Comparison of ENCODE assay signal across 8 cellular contexts in the genomic region with DNA sequence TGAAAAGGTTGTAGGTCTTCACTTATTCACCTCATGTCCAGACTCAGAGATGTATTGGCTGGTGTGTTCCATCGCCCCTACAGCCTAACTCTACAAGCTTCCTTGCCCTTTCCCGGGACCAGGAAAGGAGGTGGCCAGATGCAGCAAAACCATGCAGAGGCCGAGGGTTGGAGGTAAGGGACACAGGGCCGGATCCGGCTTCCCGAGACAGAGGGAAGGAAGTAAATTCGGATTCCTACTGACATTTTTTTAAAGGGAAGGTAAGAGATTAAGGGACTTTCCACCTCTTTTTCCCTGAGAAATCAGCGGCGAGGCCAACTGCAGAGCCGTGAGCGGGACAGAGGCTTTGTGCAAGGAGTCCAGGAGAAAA. TPM values are rescaled to one million over a fixed set of nuclear protein-coding genes. Genes with fewer than 3 reads are reported as not detected.
DNase-seq lines count a peak whose midpoint lies in the region; ATAC-seq and TF ChIP-seq lines count a peak whose summit lies in the region.

No MANE protein-coding gene starts in this region.

- H3K4me3 ChIP-seq in left ventricle myocardium inferior, result peak overlapping the region; percentile 51

- H3K9me3 ChIP-seq in left ventricle myocardium inferior (replicated peaks), result peaks cover 5% of the 10 kb centered on the region

- intact Hi-C loops in left ventricle myocardium inferior (cut with micrococcal nuclease) (no loop called here), left ventricle myocardium superior (cut with micrococcal nuclease) (no loop called here)

- no peaks in the 10 kb centered on the region for H3K9me3 Mint-ChIP-seq in activated CD4-positive, alpha-beta memory T cell treated with anti-CD3 and anti-CD28 coated beads, Interleukin-2, amount 10 ng/mL, durations not matched to agents 7 days and 5 days
- no peaks in the 10 kb centered on the region for H3K9me3 Mint-ChIP-seq in immature natural killer cell
- no peaks in the 10 kb centered on the region for H3K9me3 Mint-ChIP-seq in type B pancreatic cell

- no peak for TF ChIP-seq CTCF in left ventricle myocardium inferior (IDR thresholded peaks at IDR 0.05; ENCODE audit: borderline replicate concordance)
- TF ChIP-seq CTCF in type B pancreatic cell (conservative IDR thresholded peaks at IDR 0.05), result no peak

- DNase-seq in left ventricle myocardium inferior (no peak), left ventricle myocardium superior (no peak), immature natural killer cell (no peak), type B pancreatic cell (ENCODE audit: extremely low spot score, unreplicated experiment) (no peak), NCI-H1436 (lab: John Stamatoyannopoulos, UW) (no peak), NCI-H128 (lab: John Stamatoyannopoulos, UW; ENCODE audit: unreplicated experiment) (no peak)
- DNase-seq in activated CD4-positive, alpha-beta memory T cell treated with anti-CD3 and anti-CD28 coated beads, Interleukin-2, amount 10 ng/mL, durations not matched to agents 7 days and 5 days, result no peak

- ATAC-seq in left ventricle myocardium superior (no peak), GM21723 (IDR thresholded peaks at IDR 0.05; ENCODE audit: unreplicated experiment) (no peak)

- no peaks in the 10 kb centered on the region for H3K36me3 ChIP-seq in left ventricle myocardium inferior

- no peak overlapping the region for H3K27ac ChIP-seq in left ventricle myocardium inferior (replicated peaks)

- H3K27me3 ChIP-seq in left ventricle myocardium inferior (ENCODE audit: low read depth), result peaks cover 99% of the 10 kb centered on the region

- CTCF ChIA-PET in activated CD4-positive, alpha-beta memory T cell treated with anti-CD3 and anti-CD28 coated beads, Interleukin-2, amount 10 ng/mL, durations not matched to agents 7 days and 5 days (lab: Charles Lee), result no interaction called here

- H3K4me1 ChIP-seq in left ventricle myocardium inferior, result no peaks in the 10 kb centered on the region

- peaks cover 57% of the 10 kb centered on the region for H3K27me3 Mint-ChIP-seq in activated CD4-positive, alpha-beta memory T cell treated with anti-CD3 and anti-CD28 coated beads, Interleukin-2, amount 10 ng/mL, durations not matched to agents 7 days and 5 days
- peaks cover 11 to 16% (median 15%) of the 10 kb centered on the region in 3 donors for H3K27me3 Mint-ChIP-seq in immature natural killer cell (ENCODE audit: low read depth in 3 of 3)
- peaks cover 50% of the 10 kb centered on the region for H3K27me3 Mint-ChIP-seq in type B pancreatic cell

- no peak overlapping the region for H3K27ac Mint-ChIP-seq in activated CD4-positive, alpha-beta memory T cell treated with anti-CD3 and anti-CD28 coated beads, Interleukin-2, amount 10 ng/mL, durations not matched to agents 7 days and 5 days
- H3K27ac Mint-ChIP-seq in immature natural killer cell, result no peak overlapping the region
- no peak overlapping the region for H3K27ac Mint-ChIP-seq in type B pancreatic cell

- POLR2A ChIA-PET in activated CD4-positive, alpha-beta memory T cell treated with anti-CD3 and anti-CD28 coated beads, Interleukin-2, amount 10 ng/mL, durations not matched to agents 7 days and 5 days (lab: Charles Lee), result interaction anchor here (0.6 kb wide), 1 partner anchor 302 kb away, joined by 3 read pairs; no protein-coding TSS in a partner anchor

- H3K36me3 Mint-ChIP-seq in activated CD4-positive, alpha-beta memory T cell treated with anti-CD3 and anti-CD28 coated beads, Interleukin-2, amount 10 ng/mL, durations not matched to agents 7 days and 5 days (ENCODE audit: low read depth), result no peaks in the 10 kb centered on the region
- H3K36me3 Mint-ChIP-seq in immature natural killer cell (no peaks in the 10 kb centered on the region), type B pancreatic cell (no peaks in the 10 kb centered on the region)

- H3K4me3 Mint-ChIP-seq in activated CD4-positive, alpha-beta memory T cell treated with anti-CD3 and anti-CD28 coated beads, Interleukin-2, amount 10 ng/mL, durations not matched to agents 7 days and 5 days, result peak overlapping the region; percentile 50
- H3K4me3 Mint-ChIP-seq in immature natural killer cell (peak overlapping the region; percentile 45 to 77 (median 69)), type B pancreatic cell (peak overlapping the region; percentile 81)

- H3K4me1 Mint-ChIP-seq in activated CD4-positive, alpha-beta memory T cell treated with anti-CD3 and anti-CD28 coated beads, Interleukin-2, amount 10 ng/mL, durations not matched to agents 7 days and 5 days, result peaks cover 12% of the 10 kb centered on the region
- peaks cover 0 to 7% of the 10 kb centered on the region in 2 donors for H3K4me1 Mint-ChIP-seq in immature natural killer cell
- no peaks in the 10 kb centered on the region for H3K4me1 Mint-ChIP-seq in type B pancreatic cell (ENCODE audit: unreplicated experiment)

RNA-seq across cellular contexts. Expression of gene EPHA10, which starts 12.7 kb away (rescaled TPM):
- total RNA-seq in left ventricle myocardium inferior (0.14 TPM), left ventricle myocardium superior (0.10 TPM), type B pancreatic cell (ENCODE audit: low replicate concordance) (0.97 and 1.0 TPM in 2 replicates)
- not detected for total RNA-seq in activated CD4-positive, alpha-beta memory T cell treated with anti-CD3 and anti-CD28 coated beads, Interleukin-2, amount 10 ng/mL, durations not matched to agents 7 days and 5 days
- not detected for polyA plus RNA-seq in immature natural killer cell

RNA-seq across cellular contexts. Expression of gene MANEAL, which starts 41.4 kb away (rescaled TPM):
- 1.9 TPM for total RNA-seq in left ventricle myocardium inferior
- total RNA-seq in left ventricle myocardium superior, result 1.8 TPM
- 1 to 10 TPM; 1.7 to 1.8 TPM for total RNA-seq in activated CD4-positive, alpha-beta memory T cell treated with anti-CD3 and anti-CD28 coated beads, Interleukin-2, amount 10 ng/mL, durations not matched to agents 7 days and 5 days
- 1 to 10 TPM; 1.5 to 2.2 (median 1.7) TPM for polyA plus RNA-seq in immature natural killer cell
- 11.6 and 21.1 TPM in 2 replicates for total RNA-seq in type B pancreatic cell (ENCODE audit: low replicate concordance)

RNA-seq across cellular contexts. Expression of gene C1orf122, which starts 55.4 kb away (rescaled TPM):
- 47.3 TPM for total RNA-seq in left ventricle myocardium inferior
- 45.6 TPM for total RNA-seq in left ventricle myocardium superior
- 10 to 100 TPM; 17.3 to 18.3 TPM for total RNA-seq in activated CD4-positive, alpha-beta memory T cell treated with anti-CD3 and anti-CD28 coated beads, Interleukin-2, amount 10 ng/mL, durations not matched to agents 7 days and 5 days
- 10 to 100 TPM; 33.9 to 58.9 (median 39.3) TPM for polyA plus RNA-seq in immature natural killer cell
- total RNA-seq in type B pancreatic cell (ENCODE audit: low replicate concordance), result 38.9 and 49.6 TPM in 2 replicates

RNA-seq across cellular contexts. Expression of gene YRDC, which starts 55.8 kb away (rescaled TPM):
- total RNA-seq in left ventricle myocardium inferior, result 5.7 TPM
- 4.0 TPM for total RNA-seq in left ventricle myocardium superior
- 10 to 100 TPM; 16.4 to 16.8 TPM for total RNA-seq in activated CD4-positive, alpha-beta memory T cell treated with anti-CD3 and anti-CD28 coated beads, Interleukin-2, amount 10 ng/mL, durations not matched to agents 7 days and 5 days
- 10 to 100 TPM; 17.7 to 44.1 (median 41.3) TPM for polyA plus RNA-seq in immature natural killer cell
- total RNA-seq in type B pancreatic cell (ENCODE audit: low replicate concordance), result 12.7 and 19.2 TPM in 2 replicates

RNA-seq across cellular contexts. Expression of gene CDCA8, which starts 59.9 kb away (rescaled TPM):
- 0.33 TPM for total RNA-seq in left ventricle myocardium inferior
- 0.32 TPM for total RNA-seq in left ventricle myocardium superior
- 10 to 100 TPM; 73.5 to 73.6 TPM for total RNA-seq in activated CD4-positive, alpha-beta memory T cell treated with anti-CD3 and anti-CD28 coated beads, Interleukin-2, amount 10 ng/mL, durations not matched to agents 7 days and 5 days
- polyA plus RNA-seq in immature natural killer cell, result 1 to 10 TPM; 2.6 to 6.1 (median 5.4) TPM
- total RNA-seq in type B pancreatic cell (ENCODE audit: low replicate concordance), result 13.3 and 35.1 TPM in 2 replicates
